ENCODE assay signal across 8 cellular contexts in genomic region chrX:38985375-38985774, GRCh38.
DNase-seq lines count a peak whose midpoint lies in the region; ATAC-seq, FAIRE-seq and TF ChIP-seq lines count a peak whose summit lies in the region.
"Had no signal": no experiment of that assay in that cellular context is flagged by ENCODE, and none has a peak within 500 bp of the region (broad histone marks: within the 10 kb centered on the region; RNA-seq: fewer than 3 reads in every experiment).

No MANE protein-coding gene starts in this region.

- in situ Hi-C loops in SK-MEL-5 (cut with HindIII; ENCODE audit: low pct_unique_long_range_greater_than_20kb, low sequenced_read_pairs) = no loop called here

- no peaks in the 10 kb centered on the region for H3K79me2 ChIP-seq in DND-41 (ENCODE audit: insufficient read depth, low read length)

- H3K36me3 ChIP-seq in DND-41 (ENCODE audit: insufficient read depth, low read length) (no peaks in the 10 kb centered on the region), H7 (replicated peaks; ENCODE audit: control insufficient read depth, insufficient read depth, low read length) (no peaks in the 10 kb centered on the region), small intestine (ENCODE audit: control insufficient read depth in 2 of 2, insufficient read depth in 2 of 2, low read length in 2 of 2) (no peaks in the 10 kb centered on the region), prostate gland (no peaks in the 10 kb centered on the region)

- H3K9ac ChIP-seq in DND-41 (ENCODE audit: low read depth, low read length) = no peak overlapping the region

- DNase-seq in DND-41 (peak; percentile 12), H7 (peak; percentile 62), SK-MEL-5 (ENCODE audit: low read depth, low spot score) (peak; percentile 30), left lobe of liver (ENCODE audit: low spot score) (no peak), small intestine (no peak), prostate gland (ENCODE audit: low spot score) (no peak)
- DNase-seq: anterior cingulate cortex had no signal

- no peak overlapping the region for H2AFZ ChIP-seq in DND-41 (ENCODE audit: low read depth, low read length)

- H3K27me3 ChIP-seq in DND-41 (ENCODE audit: insufficient read depth, low read length, poor library complexity) (no peaks in the 10 kb centered on the region), H7 (ENCODE audit: control insufficient read depth, insufficient read depth, low read length) (no peaks in the 10 kb centered on the region), small intestine (ENCODE audit: control insufficient read depth in 2 of 2, insufficient read depth in 2 of 2, low read length in 2 of 2) (no peaks in the 10 kb centered on the region), prostate gland (replicated peaks; ENCODE audit: insufficient read depth) (no peaks in the 10 kb centered on the region)

- no peak for FAIRE-seq in small intestine (lab: Jason Lieb, UNC)

- TF ChIP-seq POLR2A in prostate gland (IDR thresholded peaks at IDR 0.05) = no peak

- TF ChIP-seq CTCF in DND-41 (IDR thresholded peaks at IDR 0.05; ENCODE audit: borderline replicate concordance, extremely low read depth, low read length, poor library complexity, severe bottlenecking) (peak; percentile 48), prostate gland (IDR thresholded peaks at IDR 0.05) (no peak)

- intact Hi-C loops in prostate gland (cut with DNase I) = no loop called here

- H3K27ac ChIP-seq in DND-41 (ENCODE audit: low read length) (no peak overlapping the region), small intestine (ENCODE audit: low read depth in 1 of 2, low read length in 1 of 2) (no peak overlapping the region), prostate gland (no peak overlapping the region)

- no peaks in the 10 kb centered on the region for H3K9me3 ChIP-seq in DND-41 (ENCODE audit: insufficient read depth, low read length, severe bottlenecking)
- H3K9me3 ChIP-seq in small intestine (ENCODE audit: control insufficient read depth, low read depth) = no peaks in the 10 kb centered on the region
- H3K9me3 ChIP-seq in prostate gland = no peaks in the 10 kb centered on the region

- H3K4me3 ChIP-seq in DND-41 (ENCODE audit: low read depth in 1 of 2, low read length in 2 of 2) = no peak overlapping the region
- H3K4me3 ChIP-seq in H7 (ENCODE audit: insufficient read depth, low read depth, low read length) = no peak overlapping the region
- no peak overlapping the region for H3K4me3 ChIP-seq in small intestine (ENCODE audit: low read depth in 1 of 2, low read length in 2 of 2)
- no peak overlapping the region for H3K4me3 ChIP-seq in prostate gland

- H4K20me1 ChIP-seq in DND-41 (ENCODE audit: insufficient read depth, low read length) = no peaks in the 10 kb centered on the region

- H3K4me1 ChIP-seq in DND-41 (ENCODE audit: insufficient read depth, low read length) (0 out of 2 replicates have a peak, but pooled peaks cover 3% of the 10 kb centered on the region), small intestine (ENCODE audit: control insufficient read depth in 2 of 2, insufficient read depth in 1 of 2, low read depth in 1 of 2, low read length in 1 of 2) (peaks cover 1 to 7% of the 10 kb centered on the region in 2 donors), prostate gland (replicated peaks) (no peaks in the 10 kb centered on the region)

- ATAC-seq in DND-41 (ENCODE audit: insufficient read depth, low read depth) (peak; percentile 92), left lobe of liver (peak; percentile 49), HG02588 (IDR thresholded peaks at IDR 0.05; ENCODE audit: unreplicated experiment) (no peak)

- 50 to 73% (median 63%) methylated on average over 3 of the region's 3 CpGs for WGBS in small intestine, 3 donors
- WGBS in prostate gland = 64% methylated on average over 3 of the region's 3 CpGs

- no peak overlapping the region for H3K4me2 ChIP-seq in DND-41 (ENCODE audit: insufficient read depth, low read length)

Comparison
In these comparisons a context has a peak if more than half of its experiments do, and no peak if none do; other contexts are left out.
1. DNase-seq: peak in DND-41 (single experiment), H7 (single experiment) and SK-MEL-5 (single experiment); none in left lobe of liver (single experiment), small intestine (single experiment) and prostate gland (single experiment).